Comparison of ENCODE assay signal across 1 cellular context in genomic region chr9:88388203-88388885, GRCh38.
TF ChIP-seq lines count a peak whose summit lies in the region.

TSS of gene SPIN1 (plus strand) at chr9:88388444. CDS start at chr9:88426540, 38,096 bp downstream.

TF ChIP-seq in K562, 482 proteins besides CTCF, POLR2A, EP300 and RAD21 (continued from another document):
- TF ChIP-seq NCOA6 (IDR thresholded peaks at IDR 0.05) = peak; percentile 8; the same call in 1 of the 2 replicates
- 0 out of 2 replicates have a peak, but pooled peaks have one; percentile 27 for TF ChIP-seq ZFX (CRISPR knock-in tag; IDR thresholded peaks at IDR 0.05)
- TF ChIP-seq NONO (IDR thresholded peaks at IDR 0.05; ENCODE audit: low read depth in 2 of 2, low read length in 1 of 2) = 0 out of 4 replicates have a peak, but pooled peaks of 1 of the 2 experiments have one; percentile 54
- TF ChIP-seq RBBP5 (IDR thresholded peaks at IDR 0.05; ENCODE audit: borderline replicate concordance, insufficient read depth, low read length, poor library complexity, severe bottlenecking) = peak; percentile 22
- TF ChIP-seq POLR3A (IDR thresholded peaks at IDR 0.05; ENCODE audit: borderline replicate concordance, extremely low read depth, insufficient read depth, insufficient read length) = no peak
- peak; percentile 42; the same call in 1 of the 2 replicates for TF ChIP-seq RBFOX2 (IDR thresholded peaks at IDR 0.05; ENCODE audit: low read depth, low read length)
- peak; percentile 61 for TF ChIP-seq POLR2G (IDR thresholded peaks at IDR 0.05; ENCODE audit: low read depth, low read length)
- no peak for TF ChIP-seq ZMIZ1 (IDR thresholded peaks at IDR 0.05; ENCODE audit: low read depth in 2 of 2, low read length in 2 of 2)
- TF ChIP-seq THAP12 (CRISPR knock-in tag; IDR thresholded peaks at IDR 0.05) = 0 out of 2 replicates have a peak, but pooled peaks have one; percentile 24
- TF ChIP-seq YY1 (IDR thresholded peaks at IDR 0.05; ENCODE audit: borderline replicate concordance in 1 of 3, control insufficient read depth in 1 of 3, extremely low read depth in 1 of 3, insufficient read depth in 3 of 3, insufficient read length in 1 of 3, insufficient replicate concordance in 2 of 3, low read depth in 1 of 3, low read length in 2 of 3) = peak in 2 of 3 experiments; percentile 75 to 80
- no peak for TF ChIP-seq SIX5 (IDR thresholded peaks at IDR 0.05; ENCODE audit: borderline replicate concordance in 1 of 2, insufficient read depth in 1 of 2, low read depth in 1 of 2, low read length in 2 of 2)
- TF ChIP-seq RB1 (IDR thresholded peaks at IDR 0.05; ENCODE audit: low read depth) = peak; percentile 67; the same call in 1 of the 2 replicates
- TF ChIP-seq HMGN3 (IDR thresholded peaks at IDR 0.05; ENCODE audit: borderline replicate concordance, extremely low read depth, insufficient read length, low read depth, low read length) = peak; percentile 23
- no peak for TF ChIP-seq AFF1 (IDR thresholded peaks at IDR 0.05; ENCODE audit: low read depth in 1 of 2, partially characterized antibody in 2 of 2)
- TF ChIP-seq ZNF280A (IDR thresholded peaks at IDR 0.05; ENCODE audit: low read depth, partially characterized antibody) = no peak
- TF ChIP-seq SMAD4 (CRISPR knock-in tag; conservative IDR thresholded peaks at IDR 0.05) = peak; percentile 94
- peak; percentile 92 for TF ChIP-seq VEZF1 (CRISPR knock-in tag; IDR thresholded peaks at IDR 0.05)
- TF ChIP-seq ZBTB7A (IDR thresholded peaks at IDR 0.05; ENCODE audit: borderline replicate concordance, control insufficient read depth, low read depth, low read length) = peak; percentile 63; the same call in 1 of the 2 replicates
- TF ChIP-seq CCNT2 (IDR thresholded peaks at IDR 0.05; ENCODE audit: borderline replicate concordance, extremely low read depth, insufficient read length, low read depth, low read length) = peak; percentile 25
- no peak for TF ChIP-seq FOXP1 (CRISPR knock-in tag; IDR thresholded peaks at IDR 0.05)
- peak in 1 of 2 experiments; percentile 5; a peak in 1 of 4 replicates for TF ChIP-seq NRF1 (conservative IDR thresholded peaks at IDR 0.05 in 1 of 2, IDR thresholded peaks at IDR 0.05 in 1 of 2)
- TF ChIP-seq CXXC5 (CRISPR knock-in tag; IDR thresholded peaks at IDR 0.05) = peak; percentile 61
- no peak for TF ChIP-seq NR2C1 (IDR thresholded peaks at IDR 0.05)
- no peak for TF ChIP-seq NR2C1 (tag; IDR thresholded peaks at IDR 0.05)
- peak; percentile 84 for TF ChIP-seq CTCFL (IDR thresholded peaks at IDR 0.05; ENCODE audit: borderline replicate concordance, insufficient read depth, low read depth, low read length, poor library complexity, severe bottlenecking)
